In the genomic region with DNA sequence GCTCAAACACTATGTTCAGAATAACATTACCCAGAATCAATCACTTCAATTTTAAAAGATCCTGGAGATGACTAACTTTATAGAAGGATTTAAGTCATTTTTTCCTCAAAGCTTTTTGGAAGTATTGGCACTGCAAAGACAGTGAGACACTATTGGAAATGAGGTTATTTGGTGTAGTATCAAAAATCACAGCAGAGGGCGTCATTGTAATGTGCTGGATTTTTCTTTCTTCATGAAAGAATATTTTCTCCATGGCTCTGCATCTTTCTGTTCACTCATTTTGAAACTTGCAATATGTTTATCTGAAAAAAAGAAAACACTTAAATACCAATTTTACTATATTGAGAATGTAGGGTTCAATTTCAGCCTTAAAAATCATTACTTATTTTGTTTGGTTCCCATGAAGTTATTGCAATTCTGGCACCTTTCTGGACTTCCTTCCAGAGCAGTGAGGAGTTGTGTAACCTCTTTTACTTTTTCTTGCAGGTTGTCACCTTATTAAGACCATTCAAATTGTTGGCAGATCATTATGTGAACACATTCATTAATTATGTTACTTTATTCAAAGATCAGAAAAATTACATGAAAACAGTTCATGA, we compare ENCODE assay signal across 7 cellular contexts. TPM values are rescaled to one million over a fixed set of nuclear protein-coding genes. Genes with fewer than 3 reads are reported as not detected.
DNase-seq lines count a peak whose midpoint lies in the region; TF ChIP-seq lines count a peak whose summit lies in the region.

No MANE protein-coding gene starts in this region.

- no peak overlapping the region for H3K4me3 Mint-ChIP-seq in brain

- POLR2A ChIA-PET in GM10248 (lab: Yijun Ruan, JAX): no interaction called here

- no peaks in the 10 kb centered on the region for H3K36me3 Mint-ChIP-seq in brain

- H3K27ac Mint-ChIP-seq in brain: peak overlapping the region in 1 of 5 experiments; percentile 28

- CTCF ChIA-PET in GM10248 (lab: Yijun Ruan, JAX): interaction anchor here (0.8 to 1.3 kb wide), 3 partner anchors 12 to 1473 kb away, joined by 3 to 4 read pairs (median 3); no protein-coding TSS in a partner anchor

- DNase-seq in GM10248 (ENCODE audit: extremely low spot score) (no peak), NAMALWA (ENCODE audit: low spot score) (peak; percentile 53), left kidney (ENCODE audit: low read depth, low spot score) (peak; percentile 68), activated gamma-delta T cell treated with Interleukin-2 at 50 U/mL for 16 hours (no peak)
- DNase-seq in central memory CD4-positive, alpha-beta T cell: no peak
- no peak for DNase-seq in activated CD8-positive, alpha-beta memory T cell treated with anti-CD3 and anti-CD28 coated beads, Interleukin-2, amount 50 U/mL, for 4 hours

- TF ChIP-seq CTCF in GM10248 (IDR thresholded peaks at IDR 0.05; ENCODE audit: control extremely low read depth, extremely low read depth, low read depth, missing control alignments) (peak; percentile 34), brain (conservative IDR thresholded peaks at IDR 0.05) (peak; percentile 84 to 85)

- H3K4me1 Mint-ChIP-seq in brain: peaks cover 7% of the 10 kb centered on the region

- H3K9me3 Mint-ChIP-seq in brain: no peaks in the 10 kb centered on the region

- no peaks in the 10 kb centered on the region for H3K27me3 Mint-ChIP-seq in brain

RNA-seq across cellular contexts. Expression of gene CSNK1A1L, which starts 3.7 kb away (rescaled TPM):
- not detected for polyA plus RNA-seq in brain (ENCODE audit: insufficient read depth, low read depth, low replicate concordance)

RNA-seq across cellular contexts. Expression of gene SUPT20H, which starts 49.7 kb away (rescaled TPM):
- polyA plus RNA-seq in brain (ENCODE audit: insufficient read depth, low read depth, low replicate concordance): 14.8 TPM

Comparison
In these comparisons a context has a peak if more than half of its experiments do, and no peak if none do; other contexts are left out.
1. DNase-seq: peak in NAMALWA (single experiment) and left kidney (single experiment); none in GM10248 (single experiment), activated gamma-delta T cell treated with Interleukin-2 at 50 U/mL for 16 hours (single experiment), central memory CD4-positive, alpha-beta T cell (single experiment) and activated CD8-positive, alpha-beta memory T cell treated with anti-CD3 and anti-CD28 coated beads, Interleukin-2, amount 50 U/mL, for 4 hours (single experiment).